In the genomic region with DNA sequence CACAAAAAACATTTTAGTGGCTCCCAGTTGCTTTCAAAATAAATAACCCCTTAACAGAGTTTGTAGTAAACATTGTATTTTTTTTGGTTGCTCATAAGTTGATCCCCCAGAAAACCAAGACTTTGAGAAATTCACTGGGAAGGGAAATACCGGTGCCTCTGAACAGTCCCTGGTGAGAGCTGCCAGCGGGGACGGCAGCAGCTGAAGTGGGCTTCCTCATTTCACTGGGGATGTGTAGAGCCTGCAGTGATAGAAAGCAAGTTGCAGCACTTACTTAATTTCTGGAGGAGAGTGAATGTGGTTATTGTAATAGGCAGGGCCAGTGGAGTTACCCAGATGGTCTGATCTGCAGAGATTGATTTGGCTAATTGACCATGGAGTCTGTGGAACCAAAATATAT, we compare ENCODE assay signal across 19 cellular contexts. TPM values are rescaled to one million over a fixed set of nuclear protein-coding genes. Genes with fewer than 3 reads are reported as not detected.
A peak's percentile ranks its signal among the peaks of the same experiment; 100 is the strongest.
DNase-seq lines count a peak whose midpoint lies in the region; ATAC-seq, FAIRE-seq and TF ChIP-seq lines count a peak whose summit lies in the region.
"Had no signal": no experiment of that assay in that cellular context is flagged by ENCODE, and none has a peak within 500 bp of the region (broad histone marks: within the 10 kb centered on the region; RNA-seq: fewer than 3 reads in every experiment).

No MANE protein-coding gene starts in this region.

- no peak overlapping the region for H3K4me2 ChIP-seq in neural progenitor cell
- H3K4me2 ChIP-seq: GM23338 had no signal

- H3K9me3 Mint-ChIP-seq in activated B cell treated with CpG ODN at 0.5 μM for 24 hours (no peaks in the 10 kb centered on the region), neural progenitor cell (no peaks in the 10 kb centered on the region)
- H3K9me3 Mint-ChIP-seq: CD4-positive, CD25-positive, alpha-beta regulatory T cell; GM23338; T-helper 1 cell treated with Interleukin-12 subunit alpha and Interleukin-12 subunit beta and Interleukin-4 antibody, amounts not matched to agents 30 μg/mL and 1 μg/mL, for 36 hours had no signal

- H3K9me3 ChIP-seq in neural progenitor cell (ENCODE audit: low read depth): no peaks in the 10 kb centered on the region
- H3K9me3 ChIP-seq: Caco-2 had no signal

- no peaks in the 10 kb centered on the region for H3F3A ChIP-seq in neural progenitor cell (ENCODE audit: low read depth)

- no peaks in the 10 kb centered on the region for H3K27me3 ChIP-seq in neural progenitor cell

- intact Hi-C loops in activated B cell treated with CpG ODN at 0.5 μM for 24 hours (cut with micrococcal nuclease): no loop called here

- no peaks in the 10 kb centered on the region for H4K20me1 ChIP-seq in neural progenitor cell (ENCODE audit: low read depth)

- no peak overlapping the region for H3K4me3 ChIP-seq in neural progenitor cell
- H3K4me3 ChIP-seq: GM23338, SK-N-MC had no signal

- H2AFZ ChIP-seq in neural progenitor cell (replicated peaks): no peak overlapping the region
- H2AFZ ChIP-seq: GM23338 had no signal

- H3K27ac ChIP-seq in neural progenitor cell: no peak overlapping the region
- H3K27ac ChIP-seq: SK-N-MC had no signal

- H3K4me1 Mint-ChIP-seq in activated B cell treated with CpG ODN at 0.5 μM for 24 hours: peaks cover 15% of the 10 kb centered on the region
- peaks cover 12% of the 10 kb centered on the region for H3K4me1 Mint-ChIP-seq in neural progenitor cell
- H3K4me1 Mint-ChIP-seq: GM23338 had no signal

- H3K36me3 Mint-ChIP-seq in activated B cell treated with CpG ODN at 0.5 μM for 24 hours (ENCODE audit: low read depth) (no peaks in the 10 kb centered on the region), neural progenitor cell (no peaks in the 10 kb centered on the region)
- H3K36me3 Mint-ChIP-seq: CD4-positive, CD25-positive, alpha-beta regulatory T cell had no signal

- H3K9ac ChIP-seq in neural progenitor cell: no peak overlapping the region

- FAIRE-seq in GM12891 (lab: Jason Lieb, UNC): peak; percentile 69
- FAIRE-seq in urothelium cell line (lab: Jason Lieb, UNC): no peak

- CTCF ChIA-PET in activated B cell treated with CpG ODN at 0.5 μM for 24 hours (lab: Charles Lee): no interaction called here

- no peaks in the 10 kb centered on the region for H3K4me1 ChIP-seq in neural progenitor cell
- H3K4me1 ChIP-seq: Caco-2 had no signal

- no peak for DNase-seq in GM12891 (ENCODE audit: insufficient read length, low spot score)
- DNase-seq in MV-4-11 (lab: John Stamatoyannopoulos, UW): peak; percentile 58
- no peak for DNase-seq in activated B cell treated with CpG ODN at 0.5 μM for 24 hours
- DNase-seq in neural progenitor cell (ENCODE audit: low spot score): no peak
- no peak for DNase-seq in urothelium cell line (ENCODE audit: low spot score)
- DNase-seq: Caco-2; CD4-positive, CD25-positive, alpha-beta regulatory T cell; NCI-H1436; NCI-H2029 treated with DMSO at 0.1 percent for 48 hours; NCI-H2171 treated with DMSO at 0.1 percent for 48 hours; NCI-H446 treated with DMSO at 0.1 percent for 48 hours; NCI-H774 had no signal

- ATAC-seq in activated B cell treated with CpG ODN at 0.5 μM for 24 hours (ENCODE audit: low read depth): peak; percentile 45
- no peak for ATAC-seq in HG02678 (IDR thresholded peaks at IDR 0.05; ENCODE audit: unreplicated experiment)
- ATAC-seq in GM21390 (IDR thresholded peaks at IDR 0.05; ENCODE audit: unreplicated experiment): no peak
- ATAC-seq: GM23338, Panc1 had no signal

- H3K79me2 ChIP-seq in neural progenitor cell (ENCODE audit: low read depth): no peaks in the 10 kb centered on the region

- H3K27ac Mint-ChIP-seq in activated B cell treated with CpG ODN at 0.5 μM for 24 hours (no peak overlapping the region), neural progenitor cell (peak overlapping the region; percentile 66)
- H3K27ac Mint-ChIP-seq: CD4-positive, CD25-positive, alpha-beta regulatory T cell; GM23338; T-helper 1 cell treated with Interleukin-12 subunit alpha and Interleukin-12 subunit beta and Interleukin-4 antibody, amounts not matched to agents 30 μg/mL and 1 μg/mL, for 36 hours had no signal

- no peak for TF ChIP-seq CTCF in activated B cell treated with CpG ODN at 0.5 μM for 24 hours (IDR thresholded peaks at IDR 0.05)
- no peak for TF ChIP-seq CTCF in neural progenitor cell (IDR thresholded peaks at IDR 0.05)

- no peak for TF ChIP-seq POLR2A in GM12891 (IDR thresholded peaks at IDR 0.05; ENCODE audit: low read depth, low read length)

- no peaks in the 10 kb centered on the region for H3K36me3 ChIP-seq in neural progenitor cell

- H3K4me3 Mint-ChIP-seq in activated B cell treated with CpG ODN at 0.5 μM for 24 hours (no peak overlapping the region), neural progenitor cell (no peak overlapping the region)
- H3K4me3 Mint-ChIP-seq: CD4-positive, CD25-positive, alpha-beta regulatory T cell; GM23338; T-helper 1 cell treated with Interleukin-12 subunit alpha and Interleukin-12 subunit beta and Interleukin-4 antibody, amounts not matched to agents 30 μg/mL and 1 μg/mL, for 36 hours had no signal

- POLR2A ChIA-PET in activated B cell treated with CpG ODN at 0.5 μM for 24 hours (lab: Charles Lee): no interaction called here

- H3K27me3 Mint-ChIP-seq in activated B cell treated with CpG ODN at 0.5 μM for 24 hours: no peaks in the 10 kb centered on the region
- peaks cover 8% of the 10 kb centered on the region for H3K27me3 Mint-ChIP-seq in neural progenitor cell (ENCODE audit: insufficient read depth, low read depth)

TF ChIP-seq in GM12891, 5 proteins besides CTCF, POLR2A, EP300 and RAD21:
- TF ChIP-seq TAF1 (IDR thresholded peaks at IDR 0.05; ENCODE audit: low read depth, low read length) (no peak), PAX5 (IDR thresholded peaks at IDR 0.05; ENCODE audit: insufficient read depth, low read length, severe bottlenecking) (no peak), POU2F2 (IDR thresholded peaks at IDR 0.05; ENCODE audit: low read depth, low read length) (no peak), POLR2AphosphoS5 (IDR thresholded peaks at IDR 0.05; ENCODE audit: low read depth, low read length) (no peak), SPI1 (IDR thresholded peaks at IDR 0.05; ENCODE audit: low read depth, low read length) (peak; percentile 64)

RNA-seq across cellular contexts. Expression of gene MCHR1, which starts 18.6 kb away (rescaled TPM):
- polyA plus RNA-seq in GM12891 (2012; ENCODE audit: low read depth, missing spikeins): not detected
- total RNA-seq in activated B cell treated with CpG ODN at 0.5 μM for 24 hours: not detected in 2 replicates
- 0.45 and 2.1 TPM in 2 replicates for total RNA-seq in neural progenitor cell (ENCODE audit: low replicate concordance)
- total RNA-seq: Caco-2; CD4-positive, CD25-positive, alpha-beta regulatory T cell; LHCN-M2 had no signal
- polyA plus RNA-seq: CD4-positive, CD25-positive, alpha-beta regulatory T cell had no signal

RNA-seq across cellular contexts. Expression of gene MRTFA, which starts 24.2 kb away (rescaled TPM):
- 28.1 TPM for polyA plus RNA-seq in GM12891 (2012; ENCODE audit: low read depth, missing spikeins)
- total RNA-seq in activated B cell treated with CpG ODN at 0.5 μM for 24 hours: 99.4 and 115 TPM in 2 replicates
- total RNA-seq in neural progenitor cell (ENCODE audit: low replicate concordance): 11.3 and 40.9 TPM in 2 replicates
